1 cellular context compared by ENCODE assay signal in the genomic region with DNA sequence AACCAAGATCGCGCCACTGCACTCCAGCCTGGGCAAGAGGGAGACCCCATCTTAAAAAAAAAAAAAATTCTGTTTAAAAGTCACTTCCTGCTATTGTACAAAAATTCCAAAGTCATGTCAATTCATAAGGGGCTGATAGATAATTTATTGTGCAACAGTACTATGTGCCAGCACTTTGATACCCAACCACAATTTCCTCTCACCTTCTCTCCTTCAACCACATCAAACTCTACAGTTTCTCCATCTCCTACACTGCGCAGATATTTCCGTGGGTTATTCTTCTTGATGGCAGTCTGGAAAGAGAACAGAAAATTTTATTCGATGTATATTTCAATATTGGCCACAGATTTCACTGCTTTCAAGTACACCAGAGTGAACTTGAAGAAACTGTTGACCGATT.
TF ChIP-seq lines count a peak whose summit lies in the region.

No MANE protein-coding gene starts in this region.

TF ChIP-seq in HCT116, 20 proteins besides CTCF, POLR2A, EP300 and RAD21:
- TF ChIP-seq YY1 (IDR thresholded peaks at IDR 0.05; ENCODE audit: extremely low read depth, insufficient replicate concordance, low read depth, low read length): no peak
- no peak for TF ChIP-seq SP1 (IDR thresholded peaks at IDR 0.05; ENCODE audit: low read depth)
- TF ChIP-seq ZFX (IDR thresholded peaks at IDR 0.05): no peak
- no peak for TF ChIP-seq TCF7L2 (IDR thresholded peaks at IDR 0.05; ENCODE audit: borderline replicate concordance, extremely low read depth, insufficient read depth, insufficient read length)
- TF ChIP-seq, protein P1, sequence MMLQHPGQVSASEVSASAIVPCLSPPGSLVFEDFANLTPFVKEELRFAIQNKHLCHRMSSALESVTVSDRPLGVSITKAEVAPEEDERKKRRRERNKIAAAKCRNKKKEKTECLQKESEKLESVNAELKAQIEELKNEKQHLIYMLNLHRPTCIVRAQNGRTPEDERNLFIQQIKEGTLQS (IDR thresholded peaks at IDR 0.05): no peak
- TF ChIP-seq SRF (IDR thresholded peaks at IDR 0.05; ENCODE audit: low read depth): no peak
